In genomic region chr1:59422921-59423575, GRCh38 we compare ENCODE assay signal across 10 cellular contexts.
DNase-seq lines count a peak whose midpoint lies in the region; ATAC-seq and TF ChIP-seq lines count a peak whose summit lies in the region.
"Had no signal": no experiment of that assay in that cellular context is flagged by ENCODE, and none has a peak within 500 bp of the region (broad histone marks: within the 10 kb centered on the region; RNA-seq: fewer than 3 reads in every experiment).

No MANE protein-coding gene starts in this region.

- peaks cover 6 to 17% of the 10 kb centered on the region in 2 donors for H3K4me1 ChIP-seq in adrenal gland (replicated peaks in 1 of 2)
- H3K4me1 ChIP-seq in prostate gland (replicated peaks) = peaks cover 4% of the 10 kb centered on the region

- TF ChIP-seq CTCF in C4-2B (conservative IDR thresholded peaks at IDR 0.05) (no peak), adrenal gland (IDR thresholded peaks at IDR 0.05) (no peak), prostate gland (IDR thresholded peaks at IDR 0.05) (no peak)

- DNase-seq in adrenal gland (peak; percentile 64 to 96 (median 91)), cardiac septum (ENCODE audit: low spot score) (peak; percentile 88), prostate gland (ENCODE audit: low spot score) (peak; percentile 98), DMS153 treated with DMSO at 0.1 percent for 48 hours (lab: John Stamatoyannopoulos, UW; ENCODE audit: unreplicated experiment) (no peak), SK-N-DZ (ENCODE audit: low spot score) (no peak)
- DNase-seq: CD4-positive, CD25-positive, alpha-beta regulatory T cell; HCEC 1CT had no signal

- TF ChIP-seq POLR2A in adrenal gland (IDR thresholded peaks at IDR 0.05) = no peak
- TF ChIP-seq POLR2A in prostate gland (IDR thresholded peaks at IDR 0.05) = no peak

- no peaks in the 10 kb centered on the region for H3K36me3 ChIP-seq in adrenal gland (replicated peaks in 1 of 2)
- no peaks in the 10 kb centered on the region for H3K36me3 ChIP-seq in prostate gland

- H3K27me3 ChIP-seq in adrenal gland (no peaks in the 10 kb centered on the region), prostate gland (replicated peaks; ENCODE audit: insufficient read depth) (no peaks in the 10 kb centered on the region)

- intact Hi-C loops in adrenal gland (cut with DNase I) = no loop called here
- intact Hi-C loops in cardiac septum (cut with DNase I) = no loop called here
- intact Hi-C loops in prostate gland (cut with DNase I) = no loop called here

- 48 to 57% (median 52%) methylated on average over 6 of the region's 6 CpGs for WGBS in adrenal gland, 4 donors
- whole genome bisulfite sequencing in prostate gland = 21% methylated on average over 6 of the region's 6 CpGs

- H3K4me3 ChIP-seq in adrenal gland (no peak overlapping the region), prostate gland (no peak overlapping the region)

- no peaks in the 10 kb centered on the region for H3K9me3 ChIP-seq in adrenal gland (replicated peaks in 1 of 3)
- H3K9me3 ChIP-seq in prostate gland = no peaks in the 10 kb centered on the region

- ATAC-seq in HG02763 (IDR thresholded peaks at IDR 0.05; ENCODE audit: unreplicated experiment) (no peak), HG02981 (IDR thresholded peaks at IDR 0.05; ENCODE audit: unreplicated experiment) (no peak)

- H3K27ac ChIP-seq in C4-2B (peak overlapping the region; percentile 89), adrenal gland (peak overlapping the region in 2 of 5 donors; percentile 44 to 47), prostate gland (peak overlapping the region; percentile 5 to 65)

Comparison
In these comparisons a context has a peak if more than half of its experiments do, and no peak if none do; other contexts are left out.
1. DNase-seq: peak in adrenal gland (7 of 7), cardiac septum (single experiment) and prostate gland (single experiment); none in DMS153 treated with DMSO at 0.1 percent for 48 hours (single experiment) and SK-N-DZ (single experiment).